16 cellular contexts compared by ENCODE assay signal in genomic region chr4:138982754-138983153, GRCh38. TPM values are rescaled to one million over a fixed set of nuclear protein-coding genes. Genes with fewer than 3 reads are reported as not detected.
DNase-seq lines count a peak whose midpoint lies in the region; ATAC-seq and TF ChIP-seq lines count a peak whose summit lies in the region.
"Had no signal": no experiment of that assay in that cellular context is flagged by ENCODE, and none has a peak within 500 bp of the region (broad histone marks: within the 10 kb centered on the region; RNA-seq: fewer than 3 reads in every experiment).

No MANE protein-coding gene starts in this region.

- H3K9me3 Mint-ChIP-seq in dendritic cell treated with granulocyte-macrophage colony-stimulating factor and Interleukin-4, amounts not matched to agents 40 ng/mL and 50 ng/mL, for 4 days, result no peaks in the 10 kb centered on the region
- H3K9me3 Mint-ChIP-seq in chondrocyte (ENCODE audit: low read depth), result no peaks in the 10 kb centered on the region
- H3K9me3 Mint-ChIP-seq in endothelial cell (ENCODE audit: unreplicated experiment), result no peaks in the 10 kb centered on the region
- H3K9me3 Mint-ChIP-seq: activated naive CD4-positive, alpha-beta T cell treated with anti-CD3 and anti-CD28 coated beads, Interleukin-2, amount 50 U/mL, for 24 hours; effector memory CD8-positive, alpha-beta T cell; nephron had no signal

- no peaks in the 10 kb centered on the region for H3K27me3 Mint-ChIP-seq in dendritic cell treated with granulocyte-macrophage colony-stimulating factor and Interleukin-4, amounts not matched to agents 40 ng/mL and 50 ng/mL, for 4 days
- H3K27me3 Mint-ChIP-seq in chondrocyte (ENCODE audit: low read depth) (no peaks in the 10 kb centered on the region), endothelial cell (ENCODE audit: unreplicated experiment) (peaks cover 1% of the 10 kb centered on the region)
- H3K27me3 Mint-ChIP-seq: activated naive CD4-positive, alpha-beta T cell treated with anti-CD3 and anti-CD28 coated beads, Interleukin-2, amount 50 U/mL, for 24 hours had no signal

- peaks cover 27% of the 10 kb centered on the region for H3K4me1 Mint-ChIP-seq in dendritic cell treated with granulocyte-macrophage colony-stimulating factor and Interleukin-4, amounts not matched to agents 40 ng/mL and 50 ng/mL, for 4 days (ENCODE audit: low read depth)
- H3K4me1 Mint-ChIP-seq in chondrocyte (ENCODE audit: low read depth) (no peaks in the 10 kb centered on the region), endothelial cell (ENCODE audit: unreplicated experiment) (peaks cover under 1% of the 10 kb centered on the region)
- H3K4me1 Mint-ChIP-seq: activated naive CD4-positive, alpha-beta T cell treated with anti-CD3 and anti-CD28 coated beads, Interleukin-2, amount 50 U/mL, for 24 hours; CD4-positive, CD25-positive, alpha-beta regulatory T cell had no signal

- ATAC-seq in heart left ventricle, result no peak
- no peak for ATAC-seq in Right ventricle myocardium inferior
- peak; percentile 8 for ATAC-seq in omental fat pad (ENCODE audit: low FRiP score)
- ATAC-seq: effector memory CD8-positive, alpha-beta T cell had no signal

- H3K27ac ChIP-seq in heart left ventricle, result peak overlapping the region; percentile 7 to 75 (median 58)
- H3K27ac ChIP-seq in transverse colon, result peak overlapping the region in 3 of 4 donors; percentile 29 to 64 (median 59)

- peaks cover 0 to 7% (median 0%) of the 10 kb centered on the region in 12 donors for H3K9me3 ChIP-seq in heart left ventricle
- no peaks in the 10 kb centered on the region for H3K9me3 ChIP-seq in transverse colon

- peak overlapping the region; percentile 41 for H3K27ac Mint-ChIP-seq in dendritic cell treated with granulocyte-macrophage colony-stimulating factor and Interleukin-4, amounts not matched to agents 40 ng/mL and 50 ng/mL, for 4 days
- H3K27ac Mint-ChIP-seq in chondrocyte (ENCODE audit: unreplicated experiment) (no peak overlapping the region), endothelial cell (ENCODE audit: unreplicated experiment) (no peak overlapping the region)
- H3K27ac Mint-ChIP-seq: activated naive CD4-positive, alpha-beta T cell treated with anti-CD3 and anti-CD28 coated beads, Interleukin-2, amount 50 U/mL, for 24 hours; CD4-positive, CD25-positive, alpha-beta regulatory T cell; effector memory CD8-positive, alpha-beta T cell had no signal

- DNase-seq in heart left ventricle, result no peak
- DNase-seq in Right ventricle myocardium inferior (ENCODE audit: missing footprints), result no peak
- no peak for DNase-seq in omental fat pad (ENCODE audit: low spot score)
- DNase-seq in transverse colon, result no peak
- no peak for DNase-seq in G401 (ENCODE audit: low spot score)
- no peak for DNase-seq in chondrocyte (ENCODE audit: low spot score)
- DNase-seq in endothelial cell (ENCODE audit: low spot score), result no peak
- DNase-seq: 8988T; activated T-cell treated with anti-CD3 and anti-CD28 coated beads, Interleukin-2, amount 50 U/mL, for 1 hour; CD4-positive, CD25-positive, alpha-beta regulatory T cell; DMS53; effector memory CD8-positive, alpha-beta T cell; stimulated activated CD4-positive, alpha-beta T cell treated with anti-CD3 and anti-CD28 coated beads, Interleukin-2, amount 100 ng/mL, for 24 hours had no signal

- H3K36me3 Mint-ChIP-seq in dendritic cell treated with granulocyte-macrophage colony-stimulating factor and Interleukin-4, amounts not matched to agents 40 ng/mL and 50 ng/mL, for 4 days (ENCODE audit: low read depth), result no peaks in the 10 kb centered on the region
- H3K36me3 Mint-ChIP-seq in chondrocyte (ENCODE audit: low read depth) (no peaks in the 10 kb centered on the region), endothelial cell (ENCODE audit: low read depth, unreplicated experiment) (no peaks in the 10 kb centered on the region)
- H3K36me3 Mint-ChIP-seq: CD4-positive, CD25-positive, alpha-beta regulatory T cell had no signal

- H3K4me3 ChIP-seq in heart left ventricle, result no peak overlapping the region
- H3K4me3 ChIP-seq in transverse colon, result no peak overlapping the region

- WGBS in heart left ventricle, 4 donors, result 94 to 97% (median 96%) methylated on average over 7 of the region's 7 CpGs
- WGBS in transverse colon (ENCODE audit: low coverage in 1 of 2), 2 donors, result 91 to 95% methylated on average over 4 to 7 of the region's 7 CpGs

- no peaks in the 10 kb centered on the region for H3K27me3 ChIP-seq in heart left ventricle
- no peaks in the 10 kb centered on the region for H3K27me3 ChIP-seq in transverse colon

- TF ChIP-seq CTCF in heart left ventricle (IDR thresholded peaks at IDR 0.05), result no peak
- no peak for TF ChIP-seq CTCF in omental fat pad (IDR thresholded peaks at IDR 0.05)
- no peak for TF ChIP-seq CTCF in transverse colon (IDR thresholded peaks at IDR 0.05)
- TF ChIP-seq CTCF in chondrocyte (IDR thresholded peaks at IDR 0.05), result no peak
- no peak for TF ChIP-seq CTCF in endothelial cell (IDR thresholded peaks at IDR 0.05; ENCODE audit: unreplicated experiment)

- in situ Hi-C loops in transverse colon (cut with MboI; ENCODE audit: low pct_ligation_motif_present in 1 of 4, low pct_unique_long_range_greater_than_20kb in 1 of 4, low sequenced_read_pairs in 3 of 4) (no loop called here), G401 (cut with HindIII; ENCODE audit: low sequenced_read_pairs) (no loop called here)

- no peak overlapping the region for H3K4me3 Mint-ChIP-seq in dendritic cell treated with granulocyte-macrophage colony-stimulating factor and Interleukin-4, amounts not matched to agents 40 ng/mL and 50 ng/mL, for 4 days
- H3K4me3 Mint-ChIP-seq in chondrocyte (ENCODE audit: unreplicated experiment), result no peak overlapping the region
- no peak overlapping the region for H3K4me3 Mint-ChIP-seq in endothelial cell (ENCODE audit: unreplicated experiment)
- H3K4me3 Mint-ChIP-seq: activated naive CD4-positive, alpha-beta T cell treated with anti-CD3 and anti-CD28 coated beads, Interleukin-2, amount 50 U/mL, for 24 hours; CD4-positive, CD25-positive, alpha-beta regulatory T cell; effector memory CD8-positive, alpha-beta T cell; nephron had no signal

- H3K4me1 ChIP-seq in heart left ventricle (peaks cover 0 to 31% (median 12%) of the 10 kb centered on the region in 12 donors), transverse colon (peaks cover 0 to 4% (median 0%) of the 10 kb centered on the region in 4 donors)

- intact Hi-C loops in heart left ventricle (cut with DNase I) (no loop called here), Right ventricle myocardium inferior (cut with DNase I) (loop anchor here (2.0 kb wide), 1 partner anchor 32 kb away; the partner anchor contains the start of gene NOCT), transverse colon (cut with DNase I; ENCODE audit: low total_unique reads) (no loop called here)
- intact Hi-C loops in dendritic cell treated with granulocyte-macrophage colony-stimulating factor and Interleukin-4, amounts not matched to agents 40 ng/mL and 50 ng/mL, for 4 days (cut with micrococcal nuclease), result no loop called here

- TF ChIP-seq EP300 in transverse colon (IDR thresholded peaks at IDR 0.05; ENCODE audit: low read depth), result no peak

- no peaks in the 10 kb centered on the region for H3K36me3 ChIP-seq in heart left ventricle
- no peaks in the 10 kb centered on the region for H3K36me3 ChIP-seq in transverse colon

- TF ChIP-seq POLR2A in heart left ventricle (IDR thresholded peaks at IDR 0.05) (no peak), transverse colon (IDR thresholded peaks at IDR 0.05) (no peak)

RNA-seq across cellular contexts. Expression of gene NOCT, which starts 32.8 kb away (rescaled TPM):
- 10 to 100 TPM in 3 of 9 donors, 1 to 10 TPM in 6; 6.1 to 16.8 (median 8.7) TPM for total RNA-seq in heart left ventricle
- polyA plus RNA-seq in heart left ventricle, result 1 to 10 TPM; 3.1 to 5.4 TPM
- total RNA-seq in Right ventricle myocardium inferior, result 8.5 TPM
- total RNA-seq in omental fat pad, result 10 to 100 TPM in 3 of 4 donors, 1 to 10 TPM in 1; 5.8 to 83.1 (median 21.6) TPM
- total RNA-seq in transverse colon, result 10 to 100 TPM in 3 of 4 donors, 1 to 10 TPM in 1; 1.4 to 33.7 (median 15.0) TPM
- 24.3 and 29.2 TPM in 2 replicates for total RNA-seq in G401 (2014; rRNA removed; shearing (Covaris generic))
- total RNA-seq in chondrocyte, result 23.8 to 31.6 TPM (median 31.5 TPM) in 3 replicates
- total RNA-seq in endothelial cell (ENCODE audit: unreplicated experiment), result 9.3 TPM
